9 cellular contexts compared by ENCODE assay signal in the genomic region with DNA sequence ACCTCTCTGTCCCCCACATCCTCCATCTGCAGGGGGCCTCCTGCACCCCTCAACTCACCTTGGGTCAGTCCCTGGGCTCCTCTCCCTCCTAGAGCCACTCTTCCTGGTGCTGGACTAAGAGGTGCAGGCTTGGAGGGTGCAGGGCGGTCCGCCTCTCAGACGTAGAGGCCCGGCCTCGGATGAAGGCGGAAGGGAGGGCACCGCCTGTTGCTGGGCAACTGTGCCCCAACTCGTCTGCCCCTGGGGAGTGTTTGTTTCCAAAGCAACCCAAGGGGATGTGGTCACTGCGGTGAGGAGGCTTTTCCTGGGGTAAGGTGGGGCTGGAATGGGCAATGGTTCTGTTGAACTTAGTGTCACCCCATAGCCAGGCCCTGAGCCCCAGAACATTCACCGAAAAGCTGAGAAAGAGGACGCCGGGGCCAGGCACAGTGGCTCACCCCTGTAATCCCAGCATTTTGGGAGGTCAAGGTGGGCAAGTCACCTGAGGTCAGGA. TPM values are rescaled to one million over a fixed set of nuclear protein-coding genes. Genes with fewer than 3 reads are reported as not detected.
DNase-seq lines count a peak whose midpoint lies in the region; ATAC-seq and TF ChIP-seq lines count a peak whose summit lies in the region.
"Had no signal": no experiment of that assay in that cellular context is flagged by ENCODE, and none has a peak within 500 bp of the region (broad histone marks: within the 10 kb centered on the region; RNA-seq: fewer than 3 reads in every experiment).

A gene with protein sequence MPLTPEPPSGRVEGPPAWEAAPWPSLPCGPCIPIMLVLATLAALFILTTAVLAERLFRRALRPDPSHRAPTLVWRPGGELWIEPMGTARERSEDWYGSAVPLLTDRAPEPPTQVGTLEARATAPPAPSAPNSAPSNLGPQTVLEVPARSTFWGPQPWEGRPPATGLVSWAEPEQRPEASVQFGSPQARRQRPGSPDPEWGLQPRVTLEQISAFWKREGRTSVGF (minus strand): TSS at position 138 of the 493 bp plus-strand sequence. CDS start 1,039 bp downstream, outside the sequence.

- H3K9me3 ChIP-seq in colonic mucosa = no peaks in the 10 kb centered on the region
- H3K9me3 ChIP-seq: ovary had no signal

- DNase-seq in colonic mucosa = peak; percentile 73
- DNase-seq in NCI-H146 treated with DMSO at 0.1 percent for 48 hours (lab: John Stamatoyannopoulos, UW; ENCODE audit: unreplicated experiment) = no peak
- no peak for DNase-seq in NCI-H1436 treated with DMSO at 0.1 percent for 48 hours (lab: John Stamatoyannopoulos, UW)
- DNase-seq in ecto neural progenitor cell (ENCODE audit: low spot score) = no peak

- peak within 1 kb of the TSS; percentile 38 to 46 for H3K9ac ChIP-seq in colonic mucosa (ENCODE audit: low read depth in 2 of 2, low read length in 2 of 2)
- H3K9ac ChIP-seq in rectal smooth muscle tissue (ENCODE audit: low read length) = no peak within 1 kb of the TSS

- H3K36me3 ChIP-seq in colonic mucosa (no peaks in the 10 kb centered on the region), rectal smooth muscle tissue (ENCODE audit: control insufficient read depth, insufficient read depth, low read length) (no peaks in the 10 kb centered on the region)
- H3K36me3 ChIP-seq: ovary had no signal

- TF ChIP-seq CTCF in VCaP (conservative IDR thresholded peaks at IDR 0.05) = no peak
- TF ChIP-seq CTCF in colonic mucosa (IDR thresholded peaks at IDR 0.05) = no peak

- peak within 1 kb of the TSS; percentile 37 for H3K4me3 ChIP-seq in colonic mucosa
- H3K4me3 ChIP-seq in rectal smooth muscle tissue (ENCODE audit: low read length) = peak within 1 kb of the TSS; percentile 51
- H3K4me3 ChIP-seq: ovary had no signal

- ATAC-seq in GM19023 (IDR thresholded peaks at IDR 0.05; ENCODE audit: unreplicated experiment) (peak; percentile 72), HG03378 (IDR thresholded peaks at IDR 0.05; ENCODE audit: unreplicated experiment) (peak; percentile 70)

- intact Hi-C loops in colonic mucosa (cut with DNase I) = no loop called here

- no peaks in the 10 kb centered on the region for H3K27me3 ChIP-seq in colonic mucosa
- no peaks in the 10 kb centered on the region for H3K27me3 ChIP-seq in rectal smooth muscle tissue (ENCODE audit: control insufficient read depth, insufficient read depth, low read length)
- H3K27me3 ChIP-seq: ovary had no signal

- H3K27ac ChIP-seq in VCaP = peak within 1 kb of the TSS; percentile 98
- H3K27ac ChIP-seq in colonic mucosa = peak within 1 kb of the TSS; percentile 16
- H3K27ac ChIP-seq in rectal smooth muscle tissue (ENCODE audit: low read depth, low read length) = no peak within 1 kb of the TSS
- H3K27ac ChIP-seq: ovary had no signal

- H3K4me1 ChIP-seq in colonic mucosa (no peaks in the 10 kb centered on the region), rectal smooth muscle tissue (ENCODE audit: control insufficient read depth, insufficient read depth, low read length) (no peaks in the 10 kb centered on the region)

RNA-seq across cellular contexts. Expression of the gene that starts here (rescaled TPM):
- total RNA-seq in colonic mucosa = 1 to 10 TPM; 1.7 TPM
